Comparison of ENCODE assay signal across 2 cellular contexts in genomic region chr10:95742962-95743535, GRCh38.
A peak's percentile ranks its signal among the peaks of the same experiment; 100 is the strongest.
TF ChIP-seq lines count a peak whose summit lies in the region.

No MANE protein-coding gene starts in this region.

TF ChIP-seq in IMR-90, 13 proteins besides CTCF, POLR2A, EP300 and RAD21:
- TF ChIP-seq USF2 (IDR thresholded peaks at IDR 0.05; ENCODE audit: low read depth, low read length) (no peak), MAFK (IDR thresholded peaks at IDR 0.05; ENCODE audit: low read depth, low read length) (peak; percentile 83)

TF ChIP-seq in endothelial cell of umbilical vein, 7 proteins besides CTCF, POLR2A, EP300 and RAD21:
- TF ChIP-seq GATA2 (IDR thresholded peaks at IDR 0.05; ENCODE audit: insufficient read depth, insufficient read length, low read depth, low read length) (peak; percentile 29), JUN (IDR thresholded peaks at IDR 0.05; ENCODE audit: borderline replicate concordance, insufficient read depth, insufficient read length, low read depth) (no peak)
